ENCODE assay signal across 12 cellular contexts in the genomic region with DNA sequence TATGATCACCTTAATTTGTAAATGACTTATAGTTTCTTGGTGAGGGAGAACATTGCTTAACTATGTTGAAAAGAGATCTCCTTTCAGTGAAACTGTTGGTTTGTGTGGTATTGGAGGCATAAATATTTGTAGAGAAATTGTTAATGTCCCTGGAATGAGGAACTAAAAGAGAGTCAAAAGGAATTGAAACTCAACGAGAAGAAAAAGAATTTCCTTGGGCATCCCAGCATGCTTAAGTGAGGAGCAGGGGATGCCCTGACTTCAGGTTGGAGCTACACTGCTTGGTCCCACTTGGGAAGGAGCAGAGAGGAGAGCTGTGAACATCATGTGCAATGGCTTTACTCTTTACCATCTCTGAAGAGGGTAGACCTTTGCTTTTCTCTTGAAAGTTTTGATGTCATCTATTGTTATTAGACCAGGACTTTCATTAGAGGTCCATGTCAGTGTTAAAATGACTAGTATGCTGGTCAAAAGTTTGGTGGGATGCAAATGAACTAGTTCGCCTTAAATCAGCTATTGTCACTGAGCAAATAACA. TPM values are rescaled to one million over a fixed set of nuclear protein-coding genes. Genes with fewer than 3 reads are reported as not detected.
DNase-seq lines count a peak whose midpoint lies in the region; ATAC-seq, FAIRE-seq and TF ChIP-seq lines count a peak whose summit lies in the region.
"Had no signal": no experiment of that assay in that cellular context is flagged by ENCODE, and none has a peak within 500 bp of the region (broad histone marks: within the 10 kb centered on the region; RNA-seq: fewer than 3 reads in every experiment).

No MANE protein-coding gene starts in this region.

- TF ChIP-seq POLR2A in A549 (IDR thresholded peaks at IDR 0.05; ENCODE audit: low read length): no peak

- no peaks in the 10 kb centered on the region for H3K9me3 Mint-ChIP-seq in activated CD8-positive, alpha-beta T cell treated with anti-CD3 and anti-CD28 coated beads, Interleukin-2, amount 10 ng/mL, durations not matched to agents 7 days and 5 days (ENCODE audit: insufficient read depth)
- H3K9me3 Mint-ChIP-seq in effector memory CD8-positive, alpha-beta T cell: no peaks in the 10 kb centered on the region
- H3K9me3 Mint-ChIP-seq: T-cell had no signal

- peak overlapping the region; percentile 61 for H3K4me2 ChIP-seq in A549

- H3K4me1 Mint-ChIP-seq in activated CD8-positive, alpha-beta T cell treated with anti-CD3 and anti-CD28 coated beads, Interleukin-2, amount 10 ng/mL, durations not matched to agents 7 days and 5 days (ENCODE audit: low read depth): no peaks in the 10 kb centered on the region
- no peaks in the 10 kb centered on the region for H3K4me1 Mint-ChIP-seq in effector memory CD8-positive, alpha-beta T cell (ENCODE audit: low read depth in 2 of 2)
- H3K4me1 Mint-ChIP-seq: T-cell had no signal

- TF ChIP-seq EP300 in A549 (IDR thresholded peaks at IDR 0.05): no peak

- DNase-seq in A549 (ENCODE audit: low read depth in 1 of 2, low spot score in 1 of 2) (peak in 1 of 2 experiments; percentile 60), GM20000 (ENCODE audit: low spot score) (peak; percentile 31), RWPE2 (ENCODE audit: low spot score) (no peak), globus pallidus (ENCODE audit: low spot score) (peak; percentile 5), NCI-H1417 (lab: John Stamatoyannopoulos, UW) (no peak), iPS-NIHi11 (ENCODE audit: low spot score) (no peak)
- no peak for DNase-seq in activated CD8-positive, alpha-beta T cell treated with anti-CD3 and anti-CD28 coated beads, Interleukin-2, amount 10 ng/mL, durations not matched to agents 7 days and 5 days
- DNase-seq in effector memory CD8-positive, alpha-beta T cell: no peak
- DNase-seq: T-cell had no signal

- POLR2A ChIA-PET in A549 (lab: Yijun Ruan, JAX): interaction anchor here (1.2 kb wide), 1 partner anchor 633 kb away, joined by 6 read pairs; no protein-coding TSS in a partner anchor
- POLR2A ChIA-PET in activated CD8-positive, alpha-beta T cell treated with anti-CD3 and anti-CD28 coated beads, Interleukin-2, amount 10 ng/mL, durations not matched to agents 7 days and 5 days (lab: Charles Lee): no interaction called here

- TF ChIP-seq RAD21 in A549 (conservative IDR thresholded peaks at IDR 0.05 in 1 of 2, IDR thresholded peaks at IDR 0.05 in 1 of 2): no peak

- H3K4me3 Mint-ChIP-seq in activated CD8-positive, alpha-beta T cell treated with anti-CD3 and anti-CD28 coated beads, Interleukin-2, amount 10 ng/mL, durations not matched to agents 7 days and 5 days: no peak overlapping the region
- no peak overlapping the region for H3K4me3 Mint-ChIP-seq in effector memory CD8-positive, alpha-beta T cell
- H3K4me3 Mint-ChIP-seq: T-cell had no signal

- H3K27me3 ChIP-seq in RWPE2 (ENCODE audit: insufficient read depth, poor library complexity, severe bottlenecking): no peaks in the 10 kb centered on the region

- no peak overlapping the region for H3K27ac Mint-ChIP-seq in activated CD8-positive, alpha-beta T cell treated with anti-CD3 and anti-CD28 coated beads, Interleukin-2, amount 10 ng/mL, durations not matched to agents 7 days and 5 days
- H3K27ac Mint-ChIP-seq in effector memory CD8-positive, alpha-beta T cell: no peak overlapping the region
- H3K27ac Mint-ChIP-seq: T-cell had no signal

- H3K36me3 Mint-ChIP-seq in activated CD8-positive, alpha-beta T cell treated with anti-CD3 and anti-CD28 coated beads, Interleukin-2, amount 10 ng/mL, durations not matched to agents 7 days and 5 days (ENCODE audit: low read depth): no peaks in the 10 kb centered on the region
- H3K36me3 Mint-ChIP-seq in effector memory CD8-positive, alpha-beta T cell (ENCODE audit: insufficient read depth): no peaks in the 10 kb centered on the region
- H3K36me3 Mint-ChIP-seq: T-cell had no signal

- no peak overlapping the region for H3K4me3 ChIP-seq in A549
- H3K4me3 ChIP-seq in RWPE2 (ENCODE audit: severe bottlenecking): no peak overlapping the region

- peak; percentile 32 to 71; a peak in 4 of 6 replicates for ATAC-seq in A549
- peak; percentile 40 for ATAC-seq in RWPE2 (ENCODE audit: low read depth)
- no peak for ATAC-seq in activated CD8-positive, alpha-beta T cell treated with anti-CD3 and anti-CD28 coated beads, Interleukin-2, amount 10 ng/mL, durations not matched to agents 7 days and 5 days
- no peak for ATAC-seq in effector memory CD8-positive, alpha-beta T cell (replicated peaks)
- ATAC-seq: T-cell had no signal

- CTCF ChIA-PET in A549 (lab: Yijun Ruan, JAX): interaction anchor here (0.7 to 13.1 kb wide), 13 partner anchors 9 to 752 kb away, joined by 3 to 246 read pairs (median 5); no protein-coding TSS in a partner anchor
- CTCF ChIA-PET in activated CD8-positive, alpha-beta T cell treated with anti-CD3 and anti-CD28 coated beads, Interleukin-2, amount 10 ng/mL, durations not matched to agents 7 days and 5 days (lab: Charles Lee): interaction anchor here (2.0 to 2.8 kb wide), 2 partner anchors 633 to 747 kb away, joined by 5 to 12 read pairs; no protein-coding TSS in a partner anchor

- WGBS in A549 (ENCODE audit: missing lambda C conversion rate): 50% methylated on average over 2 of the region's 2 CpGs

- FAIRE-seq in A549 (lab: Jason Lieb, UNC): no peak
- FAIRE-seq: islet of Langerhans had no signal

- H3K4me1 ChIP-seq in A549: peaks cover 24% of the 10 kb centered on the region
- H3K4me1 ChIP-seq in RWPE2 (ENCODE audit: insufficient read depth, poor library complexity, severe bottlenecking): peaks cover 38% of the 10 kb centered on the region

- H3K36me3 ChIP-seq in RWPE2 (ENCODE audit: low read depth): no peaks in the 10 kb centered on the region

- H3K27me3 Mint-ChIP-seq in activated CD8-positive, alpha-beta T cell treated with anti-CD3 and anti-CD28 coated beads, Interleukin-2, amount 10 ng/mL, durations not matched to agents 7 days and 5 days (ENCODE audit: low read depth): peaks cover 2% of the 10 kb centered on the region
- peaks cover 23 to 30% of the 10 kb centered on the region in 2 donors for H3K27me3 Mint-ChIP-seq in effector memory CD8-positive, alpha-beta T cell

- TF ChIP-seq CTCF in A549 (IDR thresholded peaks at IDR 0.05): no peak
- TF ChIP-seq CTCF in GM20000 (IDR thresholded peaks at IDR 0.05; ENCODE audit: extremely low read depth, missing control alignments): no peak
- no peak for TF ChIP-seq CTCF in RWPE2 (IDR thresholded peaks at IDR 0.05; ENCODE audit: poor library complexity, severe bottlenecking)

- H3K9me3 ChIP-seq in A549 (no peaks in the 10 kb centered on the region), RWPE2 (ENCODE audit: severe bottlenecking) (no peaks in the 10 kb centered on the region)

- H3K27ac ChIP-seq in A549: peak overlapping the region; percentile 57 to 79
- H3K27ac ChIP-seq in RWPE2 (ENCODE audit: poor library complexity, severe bottlenecking): peak overlapping the region; percentile 96

TF ChIP-seq in A549, 52 proteins besides CTCF, POLR2A, EP300 and RAD21:
- TF ChIP-seq USF2 (IDR thresholded peaks at IDR 0.05) (no peak), FOSB (CRISPR knock-in tag; IDR thresholded peaks at IDR 0.05) (0 out of 2 replicates have a peak, but pooled peaks have one; percentile 48)

RNA-seq across cellular contexts. Expression of gene KRT23, which starts 21.7 kb away (rescaled TPM):
- not detected in 2 replicates for polyA plus RNA-seq in A549 (2011; rRNA removed)
- not detected in 2 replicates for polyA plus RNA-seq in A549 (2012; cell fraction: cytosol; rRNA removed)
- not detected in 2 replicates for polyA plus RNA-seq in A549 (2012; cell fraction: nucleus; rRNA removed)
- not detected in 3 replicates for polyA plus RNA-seq in A549 (2017; fragmentation: RNase III; extraction: RNeasy Plus Mini Kit Qiagen cat#74134 plus additional on column Dnase treatment)
- not detected in 2 replicates for polyA minus RNA-seq in A549 (2011; rRNA and poly(A)+ RNA removed)
- not detected for total RNA-seq in activated CD8-positive, alpha-beta T cell treated with anti-CD3 and anti-CD28 coated beads, Interleukin-2, amount 10 ng/mL, durations not matched to agents 7 days and 5 days
- total RNA-seq: cerebellum, T-cell had no signal

RNA-seq across cellular contexts. Expression of gene KRT20, which starts 30.7 kb away (rescaled TPM):
- 0.28 and 0.34 TPM in 2 replicates for polyA plus RNA-seq in A549 (2011; rRNA removed)
- polyA plus RNA-seq in A549 (2012; cell fraction: cytosol; rRNA removed): 0.01 TPM in 1 of 2 replicates, not detected in the other
- 0.04 and 0.06 TPM in 2 replicates for polyA plus RNA-seq in A549 (2012; cell fraction: nucleus; rRNA removed)
- not detected in 3 replicates for polyA plus RNA-seq in A549 (2017; fragmentation: RNase III; extraction: RNeasy Plus Mini Kit Qiagen cat#74134 plus additional on column Dnase treatment)
- polyA minus RNA-seq in A549 (2011; rRNA and poly(A)+ RNA removed): not detected in 2 replicates
- total RNA-seq in activated CD8-positive, alpha-beta T cell treated with anti-CD3 and anti-CD28 coated beads, Interleukin-2, amount 10 ng/mL, durations not matched to agents 7 days and 5 days: not detected

RNA-seq across cellular contexts. Expression of gene KRT12, which starts 48.8 kb away (rescaled TPM):
- not detected in 2 replicates for polyA plus RNA-seq in A549 (2011; rRNA removed)
- not detected in 2 replicates for polyA plus RNA-seq in A549 (2012; cell fraction: cytosol; rRNA removed)
- polyA plus RNA-seq in A549 (2012; cell fraction: nucleus; rRNA removed): not detected in 2 replicates
- not detected in 3 replicates for polyA plus RNA-seq in A549 (2017; fragmentation: RNase III; extraction: RNeasy Plus Mini Kit Qiagen cat#74134 plus additional on column Dnase treatment)
- not detected in 2 replicates for polyA minus RNA-seq in A549 (2011; rRNA and poly(A)+ RNA removed)
- not detected for total RNA-seq in activated CD8-positive, alpha-beta T cell treated with anti-CD3 and anti-CD28 coated beads, Interleukin-2, amount 10 ng/mL, durations not matched to agents 7 days and 5 days
- total RNA-seq: cerebellum had no signal

RNA-seq across cellular contexts. Expression of gene KRT39, which starts 51.0 kb away (rescaled TPM):
- not detected in 2 replicates for polyA plus RNA-seq in A549 (2011; rRNA removed)
- polyA plus RNA-seq in A549 (2012; cell fraction: cytosol; rRNA removed): not detected in 2 replicates
- polyA plus RNA-seq in A549 (2012; cell fraction: nucleus; rRNA removed): not detected in 2 replicates
- not detected in 3 replicates for polyA plus RNA-seq in A549 (2017; fragmentation: RNase III; extraction: RNeasy Plus Mini Kit Qiagen cat#74134 plus additional on column Dnase treatment)
- polyA minus RNA-seq in A549 (2011; rRNA and poly(A)+ RNA removed): not detected in 2 replicates
- total RNA-seq in activated CD8-positive, alpha-beta T cell treated with anti-CD3 and anti-CD28 coated beads, Interleukin-2, amount 10 ng/mL, durations not matched to agents 7 days and 5 days: not detected
- total RNA-seq: cerebellum, HT-29, T-cell had no signal

Comparison
In these comparisons a context has a peak if more than half of its experiments do, and no peak if none do; other contexts are left out.
1. ATAC-seq: peak in A549 (2 of 2) and RWPE2 (single experiment); none in activated CD8-positive, alpha-beta T cell treated with anti-CD3 and anti-CD28 coated beads, Interleukin-2, amount 10 ng/mL, durations not matched to agents 7 days and 5 days (single experiment) and effector memory CD8-positive, alpha-beta T cell (single experiment).
2. DNase-seq: peak in GM20000 (single experiment) and globus pallidus (single experiment); none in RWPE2 (single experiment), activated CD8-positive, alpha-beta T cell treated with anti-CD3 and anti-CD28 coated beads, Interleukin-2, amount 10 ng/mL, durations not matched to agents 7 days and 5 days (single experiment), effector memory CD8-positive, alpha-beta T cell (0 of 3), NCI-H1417 (0 of 3) and iPS-NIHi11 (single experiment).